13 cellular contexts compared by ENCODE assay signal in the genomic region with DNA sequence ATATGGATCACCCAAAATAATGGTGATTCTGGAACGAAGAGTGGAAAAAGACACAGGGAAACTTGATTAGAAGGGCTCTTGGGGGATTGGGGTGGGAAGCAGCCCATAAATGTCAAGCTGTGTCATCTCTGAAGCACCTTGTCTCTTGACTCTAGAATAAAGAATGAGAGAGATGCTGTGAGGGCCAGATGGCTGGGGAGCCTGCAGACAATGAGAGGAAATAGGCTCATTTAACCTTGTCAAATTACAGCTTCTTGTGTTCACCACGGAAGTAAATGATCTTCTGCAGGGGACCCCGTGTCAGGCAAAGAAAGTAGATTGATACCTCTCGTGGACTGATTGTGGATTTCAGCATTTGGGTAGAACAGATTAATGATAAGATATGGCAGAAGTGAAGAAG.
A peak's percentile ranks its signal among the peaks of the same experiment; 100 is the strongest.
DNase-seq lines count a peak whose midpoint lies in the region; ATAC-seq lines count a peak whose summit lies in the region.
"Had no signal": no experiment of that assay in that cellular context is flagged by ENCODE, and none has a peak within 500 bp of the region (broad histone marks: within the 10 kb centered on the region; RNA-seq: fewer than 3 reads in every experiment).

No MANE protein-coding gene starts in this region.

- peak overlapping the region; percentile 16 for H3K27ac Mint-ChIP-seq in memory B cell
- no peak overlapping the region for H3K27ac Mint-ChIP-seq in activated naive CD4-positive, alpha-beta T cell treated with anti-CD3 and anti-CD28 coated beads for 36 hours

- peaks cover 5% of the 10 kb centered on the region for H3K9me3 Mint-ChIP-seq in memory B cell
- H3K9me3 Mint-ChIP-seq in activated naive CD4-positive, alpha-beta T cell treated with anti-CD3 and anti-CD28 coated beads for 36 hours: peaks cover 4% of the 10 kb centered on the region

- no peak overlapping the region for H3K4me3 Mint-ChIP-seq in memory B cell
- no peak overlapping the region for H3K4me3 Mint-ChIP-seq in activated naive CD4-positive, alpha-beta T cell treated with anti-CD3 and anti-CD28 coated beads for 36 hours

- intact Hi-C loops in activated naive CD4-positive, alpha-beta T cell treated with anti-CD3 and anti-CD28 coated beads for 36 hours (cut with micrococcal nuclease): loop anchor here (5.0 to 10.0 kb wide), 3 partner anchors 60 to 438 kb away; a partner anchor contains a TSS

- H3K4me1 Mint-ChIP-seq in memory B cell: peaks cover 11% of the 10 kb centered on the region
- peaks cover 33% of the 10 kb centered on the region for H3K4me1 Mint-ChIP-seq in activated naive CD4-positive, alpha-beta T cell treated with anti-CD3 and anti-CD28 coated beads for 36 hours (ENCODE audit: low read depth)

- peaks cover 7% of the 10 kb centered on the region for H3K36me3 Mint-ChIP-seq in memory B cell
- peaks cover 3% of the 10 kb centered on the region for H3K36me3 Mint-ChIP-seq in activated naive CD4-positive, alpha-beta T cell treated with anti-CD3 and anti-CD28 coated beads for 36 hours (ENCODE audit: low read depth)

- DNase-seq in NCI-H1436 (lab: John Stamatoyannopoulos, UW) (peak; percentile 28), NCI-H1436 treated with DMSO at 0.1 percent for 48 hours (lab: John Stamatoyannopoulos, UW) (no peak), NCI-H146 (lab: John Stamatoyannopoulos, UW) (peak; percentile 52), NCI-H2227 treated with DMSO at 0.1 percent for 48 hours (lab: John Stamatoyannopoulos, UW) (peak; percentile 67), memory B cell (ENCODE audit: low spot score in 2 of 2) (no peak), DMS114 treated with DMSO at 0.1 percent for 48 hours (lab: John Stamatoyannopoulos, UW; ENCODE audit: unreplicated experiment) (no peak)
- no peak for DNase-seq in effector CD4-positive, alpha-beta T cell
- DNase-seq in activated naive CD4-positive, alpha-beta T cell treated with anti-CD3 and anti-CD28 coated beads for 36 hours: no peak
- DNase-seq: DMS53, GOT3, KBM-7, NCI-H1105 treated with DMSO at 0.1 percent for 48 hours, NCI-H774 had no signal

- no peak for ATAC-seq in memory B cell (ENCODE audit: low read depth)

- CTCF ChIA-PET in activated naive CD4-positive, alpha-beta T cell treated with anti-CD3 and anti-CD28 coated beads for 36 hours (lab: Charles Lee): no interaction called here

- H3K27me3 Mint-ChIP-seq in memory B cell: no peaks in the 10 kb centered on the region
- no peaks in the 10 kb centered on the region for H3K27me3 Mint-ChIP-seq in activated naive CD4-positive, alpha-beta T cell treated with anti-CD3 and anti-CD28 coated beads for 36 hours (ENCODE audit: low read depth)

Comparison
In these comparisons a context has a peak if more than half of its experiments do, and no peak if none do; other contexts are left out.
1. DNase-seq: peak in NCI-H1436 (single experiment), NCI-H146 (single experiment) and NCI-H2227 treated with DMSO at 0.1 percent for 48 hours (single experiment); none in NCI-H1436 treated with DMSO at 0.1 percent for 48 hours (single experiment), memory B cell (0 of 2), effector CD4-positive, alpha-beta T cell (single experiment), activated naive CD4-positive, alpha-beta T cell treated with anti-CD3 and anti-CD28 coated beads for 36 hours (single experiment) and DMS114 treated with DMSO at 0.1 percent for 48 hours (single experiment).